In genomic region chr17:36717088-36717487, GRCh38 we compare ENCODE assay signal across 30 cellular contexts.
"Had no signal": no experiment of that assay in that cellular context is flagged by ENCODE, and none has a peak within 500 bp of the region (broad histone marks: within the 10 kb centered on the region; RNA-seq: fewer than 3 reads in every experiment).

No MANE protein-coding gene starts in this region.

- H3K4me3 ChIP-seq: adrenal gland, body of pancreas, cardiac muscle cell, colonic mucosa, esophagus squamous epithelium, gastroesophageal sphincter had no signal

- H3K36me3 ChIP-seq: adrenal gland, cardiac muscle cell, colonic mucosa, esophagus squamous epithelium, gastroesophageal sphincter had no signal

- H3K27me3 Mint-ChIP-seq: activated naive CD4-positive, alpha-beta T cell treated with anti-CD3 and anti-CD28 coated beads, Interleukin-2, amount 50 U/mL, for 24 hours; activated naive CD8-positive, alpha-beta T cell treated with anti-CD3 and anti-CD28 coated beads for 36 hours; activated T-helper 17 cell treated with anti-CD3 and anti-CD28 coated beads, Interleukin-2, amount 50 U/mL, for 72 hours had no signal

- H3K27me3 ChIP-seq: adrenal gland, cardiac muscle cell, colonic mucosa had no signal

- H3K4me3 Mint-ChIP-seq: activated CD4-positive, alpha-beta memory T cell treated with anti-CD3 and anti-CD28 coated beads, Interleukin-2, amount 10 ng/mL, durations not matched to agents 7 days and 5 days; activated CD4-positive, alpha-beta T cell treated with anti-CD3 and anti-CD28 coated beads, Interleukin-2, amount 10 ng/mL, durations not matched to agents 7 days and 5 days; activated naive CD4-positive, alpha-beta T cell treated with anti-CD3 and anti-CD28 coated beads for 36 hours; activated naive CD4-positive, alpha-beta T cell treated with anti-CD3 and anti-CD28 coated beads, Interleukin-2, amount 50 U/mL, for 24 hours; activated naive CD8-positive, alpha-beta T cell treated with anti-CD3 and anti-CD28 coated beads for 36 hours; activated naive CD8-positive, alpha-beta T cell treated with anti-CD3 and anti-CD28 coated beads, Interleukin-2, amount 50 U/mL, for 24 hours; activated T-cell treated with anti-CD3 and anti-CD28 coated beads, Interleukin-2, amount 50 U/mL, for 4 hours; activated T-helper 17 cell treated with anti-CD3 and anti-CD28 coated beads, Interleukin-2, amount 50 U/mL, for 72 hours; WTC11 had no signal

- FAIRE-seq: endometrium, endothelial cell of umbilical vein, TTC549 had no signal

- DNase-seq: activated CD4-positive, alpha-beta memory T cell treated with anti-CD3 and anti-CD28 coated beads, Interleukin-2, amount 10 ng/mL, durations not matched to agents 7 days and 5 days; activated CD4-positive, alpha-beta T cell treated with anti-CD3 and anti-CD28 coated beads for 1 hour; activated CD4-positive, alpha-beta T cell treated with anti-CD3 and anti-CD28 coated beads for 4 hours; activated CD4-positive, alpha-beta T cell treated with anti-CD3 and anti-CD28 coated beads, Interleukin-2, amount 10 ng/mL, durations not matched to agents 7 days and 5 days; activated CD4-positive, alpha-beta T cell treated with anti-CD3 and anti-CD28 coated beads, Interleukin-2, amount 50 U/mL, for 4 hours; activated effector memory CD4-positive, alpha-beta T cell treated with Interleukin-2 at 50 U/mL for 16 hours; activated naive CD4-positive, alpha-beta T cell treated with anti-CD3 and anti-CD28 coated beads for 36 hours; activated naive CD8-positive, alpha-beta T cell treated with anti-CD3 and anti-CD28 coated beads for 36 hours; activated naive CD8-positive, alpha-beta T cell treated with anti-CD3 and anti-CD28 coated beads, Interleukin-2, amount 50 U/mL, for 24 hours; activated T-cell treated with anti-CD3 and anti-CD28 coated beads, Interleukin-2, amount 50 U/mL, for 4 hours; adrenal gland; amygdala; aorta; body of pancreas; central memory CD4-positive, alpha-beta T cell; cerebellar nuclear complex; colonic mucosa; effector CD8-positive, alpha-beta T cell; esophagus squamous epithelium; foreskin melanocyte; head of caudate nucleus; T-helper 2 cell had no signal

- ATAC-seq: activated naive CD8-positive, alpha-beta T cell treated with anti-CD3 and anti-CD28 coated beads, Interleukin-2, amount 50 U/mL, for 24 hours; activated T-cell treated with anti-CD3 and anti-CD28 coated beads, Interleukin-2, amount 50 U/mL, for 4 hours; activated T-helper 17 cell treated with anti-CD3 and anti-CD28 coated beads, Interleukin-2, amount 50 U/mL, for 72 hours; body of pancreas; gastroesophageal sphincter; WTC11 had no signal

- H3K36me3 Mint-ChIP-seq: activated naive CD8-positive, alpha-beta T cell treated with anti-CD3 and anti-CD28 coated beads for 36 hours; WTC11 had no signal

- H3K27ac Mint-ChIP-seq: activated CD4-positive, alpha-beta memory T cell treated with anti-CD3 and anti-CD28 coated beads, Interleukin-2, amount 10 ng/mL, durations not matched to agents 7 days and 5 days; activated CD4-positive, alpha-beta T cell treated with anti-CD3 and anti-CD28 coated beads, Interleukin-2, amount 10 ng/mL, durations not matched to agents 7 days and 5 days; activated naive CD4-positive, alpha-beta T cell treated with anti-CD3 and anti-CD28 coated beads for 36 hours; activated naive CD4-positive, alpha-beta T cell treated with anti-CD3 and anti-CD28 coated beads, Interleukin-2, amount 50 U/mL, for 24 hours; activated naive CD8-positive, alpha-beta T cell treated with anti-CD3 and anti-CD28 coated beads for 36 hours; activated naive CD8-positive, alpha-beta T cell treated with anti-CD3 and anti-CD28 coated beads, Interleukin-2, amount 50 U/mL, for 24 hours; activated T-helper 17 cell treated with anti-CD3 and anti-CD28 coated beads, Interleukin-2, amount 50 U/mL, for 72 hours; WTC11 had no signal

- H3K9me3 Mint-ChIP-seq: activated CD4-positive, alpha-beta memory T cell treated with anti-CD3 and anti-CD28 coated beads, Interleukin-2, amount 10 ng/mL, durations not matched to agents 7 days and 5 days; activated CD4-positive, alpha-beta T cell treated with anti-CD3 and anti-CD28 coated beads, Interleukin-2, amount 10 ng/mL, durations not matched to agents 7 days and 5 days; activated naive CD4-positive, alpha-beta T cell treated with anti-CD3 and anti-CD28 coated beads for 36 hours; activated naive CD4-positive, alpha-beta T cell treated with anti-CD3 and anti-CD28 coated beads, Interleukin-2, amount 50 U/mL, for 24 hours; activated naive CD8-positive, alpha-beta T cell treated with anti-CD3 and anti-CD28 coated beads, Interleukin-2, amount 50 U/mL, for 24 hours; activated T-cell treated with anti-CD3 and anti-CD28 coated beads, Interleukin-2, amount 50 U/mL, for 4 hours; activated T-helper 17 cell treated with anti-CD3 and anti-CD28 coated beads, Interleukin-2, amount 50 U/mL, for 72 hours had no signal
